Comparison of ENCODE assay signal across 8 cellular contexts in the genomic region with DNA sequence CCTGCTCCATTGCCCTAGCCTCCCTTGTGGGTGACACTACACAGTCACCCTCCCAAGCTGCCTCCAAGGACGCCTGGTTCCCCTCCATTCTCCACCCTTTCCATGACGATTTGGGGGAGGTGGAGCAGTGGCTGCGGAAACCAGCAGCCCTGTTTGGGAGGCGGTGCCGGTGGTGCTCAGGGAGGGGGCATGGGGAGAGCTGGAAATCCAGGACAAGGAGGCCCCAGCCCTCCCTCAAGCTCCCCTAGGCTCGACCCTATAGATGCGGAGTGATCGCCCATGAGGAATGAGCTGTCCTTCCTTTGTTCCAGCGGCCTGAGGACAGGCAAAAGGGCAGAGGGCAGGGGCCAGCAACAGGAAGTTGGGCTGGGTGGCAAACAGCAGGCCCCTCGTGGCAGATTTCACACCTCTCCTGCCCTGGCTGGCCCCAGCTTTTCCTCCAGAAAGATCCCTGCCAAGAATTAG. TPM values are rescaled to one million over a fixed set of nuclear protein-coding genes. Genes with fewer than 3 reads are reported as not detected.
DNase-seq lines count a peak whose midpoint lies in the region; ATAC-seq and TF ChIP-seq lines count a peak whose summit lies in the region.

No MANE protein-coding gene starts in this region.

- H3K27me3 Mint-ChIP-seq in Calu3 (ENCODE audit: unreplicated experiment): no peaks in the 10 kb centered on the region
- no peaks in the 10 kb centered on the region for H3K27me3 Mint-ChIP-seq in natural killer cell treated with Interleukin-12 subunit alpha and Interleukin-12 subunit beta and Interleukin-15 and Interleukin-18, amount 100 ng/mL, for 72 hours

- H3K79me2 ChIP-seq in SK-N-SH (ENCODE audit: insufficient read depth): no peaks in the 10 kb centered on the region

- TSS peak; percentile 50 for BruUV-seq in Calu3 (replicated peaks; lab: Mats Ljungman, UMichigan)

- no peak overlapping the region for H2AFZ ChIP-seq in SK-N-SH (ENCODE audit: low read depth)

- H3K9me2 ChIP-seq in SK-N-SH: no peaks in the 10 kb centered on the region

- H3K27me3 ChIP-seq in ectodermal cell (ENCODE audit: control insufficient read depth, insufficient read depth, low read length, poor library complexity, severe bottlenecking): no peaks in the 10 kb centered on the region
- peaks cover 0 to 3% (median 0%) of the 10 kb centered on the region in 3 donors for H3K27me3 ChIP-seq in psoas muscle (ENCODE audit: insufficient read depth in 3 of 3, low read length in 2 of 3)
- no peaks in the 10 kb centered on the region for H3K27me3 ChIP-seq in SK-N-SH (ENCODE audit: insufficient read depth)

- TF ChIP-seq RAD21 in SK-N-SH (IDR thresholded peaks at IDR 0.05; ENCODE audit: low read length): no peak

- H3K4me1 ChIP-seq in ectodermal cell (ENCODE audit: control insufficient read depth, insufficient read depth, low read length): no peaks in the 10 kb centered on the region
- no peaks in the 10 kb centered on the region for H3K4me1 ChIP-seq in psoas muscle
- peaks cover 0 to 2% of the 10 kb centered on the region in 2 experiments; a peak in 1 of 4 replicates for H3K4me1 ChIP-seq in SK-N-SH (ENCODE audit: control insufficient read depth in 1 of 2, insufficient read depth in 2 of 2, low read depth in 1 of 2, low read length in 1 of 2)

- POLR2A ChIA-PET in SK-N-SH (lab: Yijun Ruan, JAX): interaction anchor here (1.3 kb wide), 1 partner anchor 21 kb away, joined by 3 read pairs; no protein-coding TSS in a partner anchor

- H3F3A ChIP-seq in SK-N-SH (replicated peaks; ENCODE audit: insufficient read depth): peaks cover 19% of the 10 kb centered on the region

- H4K20me1 ChIP-seq in SK-N-SH (ENCODE audit: insufficient read depth): peaks cover 12% of the 10 kb centered on the region; the same call in 1 of the 2 replicates

- peaks cover 32% of the 10 kb centered on the region for H3K36me3 Mint-ChIP-seq in Calu3 (ENCODE audit: insufficient read depth, unreplicated experiment)
- peaks cover 6% of the 10 kb centered on the region for H3K36me3 Mint-ChIP-seq in natural killer cell treated with Interleukin-12 subunit alpha and Interleukin-12 subunit beta and Interleukin-15 and Interleukin-18, amount 100 ng/mL, for 72 hours

- WGBS in ectodermal cell, 2 experiments: 27 to 35% methylated on average over 8 to 10 of the region's 10 CpGs
- 49 to 76% (median 56%) methylated on average over 10 of the region's 10 CpGs for WGBS in psoas muscle, 3 donors
- 87% methylated on average over 10 of the region's 10 CpGs for WGBS in SK-N-SH (ENCODE audit: low lambda C conversion rate)

- no peak overlapping the region for H3K4me3 Mint-ChIP-seq in Calu3 (ENCODE audit: low read depth, unreplicated experiment)
- H3K4me3 Mint-ChIP-seq in natural killer cell treated with Interleukin-12 subunit alpha and Interleukin-12 subunit beta and Interleukin-15 and Interleukin-18, amount 100 ng/mL, for 72 hours: peak overlapping the region; percentile 64

- H3K4me2 ChIP-seq in SK-N-SH: no peak overlapping the region

- TF ChIP-seq CTCF in Calu3 (IDR thresholded peaks at IDR 0.05; ENCODE audit: unreplicated experiment): no peak
- TF ChIP-seq CTCF in psoas muscle (IDR thresholded peaks at IDR 0.05): no peak
- TF ChIP-seq CTCF in SK-N-SH (IDR thresholded peaks at IDR 0.05): no peak

- no peaks in the 10 kb centered on the region for H3K9me3 Mint-ChIP-seq in Calu3 (ENCODE audit: low read depth, unreplicated experiment)
- H3K9me3 Mint-ChIP-seq in natural killer cell treated with Interleukin-12 subunit alpha and Interleukin-12 subunit beta and Interleukin-15 and Interleukin-18, amount 100 ng/mL, for 72 hours: no peaks in the 10 kb centered on the region

- CTCF ChIA-PET in Calu3 (lab: Charles Lee): interaction anchor here (1.5 to 2.4 kb wide), 2 partner anchors 20 to 24 kb away, joined by 6 to 12 read pairs; no protein-coding TSS in a partner anchor
- CTCF ChIA-PET in SK-N-SH (lab: Yijun Ruan, JAX): interaction anchor here (0.6 to 11.8 kb wide), 7 partner anchors 11 to 818 kb away, joined by 3 to 271 read pairs (median 21); a partner anchor contains a TSS

- H3K9me3 ChIP-seq in KOPT-K1 (ENCODE audit: insufficient read depth, low read length, poor library complexity, severe bottlenecking) (no peaks in the 10 kb centered on the region), ectodermal cell (ENCODE audit: control insufficient read depth, low read length) (no peaks in the 10 kb centered on the region), psoas muscle (no peaks in the 10 kb centered on the region), SK-N-SH (no peaks in the 10 kb centered on the region)

- no peak for ATAC-seq in natural killer cell treated with Interleukin-12 subunit alpha and Interleukin-12 subunit beta and Interleukin-15 and Interleukin-18, amount 100 ng/mL, for 72 hours
- no peak for ATAC-seq in psoas muscle

- no peak for DNase-seq in Calu3
- DNase-seq in natural killer cell treated with Interleukin-12 subunit alpha and Interleukin-12 subunit beta and Interleukin-15 and Interleukin-18, amount 100 ng/mL, for 72 hours (ENCODE audit: low spot score): no peak
- no peak for DNase-seq in psoas muscle
- DNase-seq in HuH-7 (ENCODE audit: low spot score): no peak
- DNase-seq in epidermal melanocyte (ENCODE audit: insufficient read length, low spot score): no peak
- DNase-seq in SK-N-SH: no peak

- no peak overlapping the region for H3K9ac ChIP-seq in SK-N-SH

- H3K27ac ChIP-seq in KOPT-K1 (ENCODE audit: low read depth, low read length, poor library complexity, severe bottlenecking): peak overlapping the region; percentile 61
- peak overlapping the region; percentile 76 for H3K27ac ChIP-seq in ectodermal cell (ENCODE audit: insufficient read depth, low read depth, low read length, poor library complexity, severe bottlenecking)
- no peak overlapping the region for H3K27ac ChIP-seq in psoas muscle
- H3K27ac ChIP-seq in SK-N-SH (ENCODE audit: low read depth in 2 of 2, low read length in 1 of 2): no peak overlapping the region

- no peak overlapping the region for H3K27ac Mint-ChIP-seq in Calu3 (ENCODE audit: unreplicated experiment)
- peak overlapping the region; percentile 64 to 79 for H3K27ac Mint-ChIP-seq in natural killer cell treated with Interleukin-12 subunit alpha and Interleukin-12 subunit beta and Interleukin-15 and Interleukin-18, amount 100 ng/mL, for 72 hours

- peaks cover 69% of the 10 kb centered on the region for H3K36me3 ChIP-seq in KOPT-K1 (ENCODE audit: insufficient read depth, low read length)
- H3K36me3 ChIP-seq in ectodermal cell (ENCODE audit: control insufficient read depth, insufficient read depth, low read length): peaks cover 14% of the 10 kb centered on the region
- peaks cover 0 to 52% of the 10 kb centered on the region in 2 donors for H3K36me3 ChIP-seq in psoas muscle (ENCODE audit: insufficient read depth in 1 of 2, low read depth in 1 of 2)
- H3K36me3 ChIP-seq in SK-N-SH (replicated peaks in 1 of 2; ENCODE audit: control insufficient read depth in 1 of 2, insufficient read depth in 2 of 2, low read length in 1 of 2): peaks cover 12 to 56% of the 10 kb centered on the region in 2 experiments

- no peaks in the 10 kb centered on the region for H3K4me1 Mint-ChIP-seq in Calu3 (ENCODE audit: low read depth, unreplicated experiment)
- peaks cover 13 to 14% of the 10 kb centered on the region in 2 donors for H3K4me1 Mint-ChIP-seq in natural killer cell treated with Interleukin-12 subunit alpha and Interleukin-12 subunit beta and Interleukin-15 and Interleukin-18, amount 100 ng/mL, for 72 hours (ENCODE audit: low read depth in 2 of 2)

- TF ChIP-seq EP300 in SK-N-SH (IDR thresholded peaks at IDR 0.05; ENCODE audit: borderline replicate concordance in 1 of 2, low read depth in 1 of 2, low read length in 1 of 2): no peak

- H3K4me3 ChIP-seq in ectodermal cell (ENCODE audit: insufficient read depth, low read depth, low read length): no peak overlapping the region
- no peak overlapping the region for H3K4me3 ChIP-seq in psoas muscle
- H3K4me3 ChIP-seq in SK-N-SH (ENCODE audit: low read depth in 2 of 2, low read length in 1 of 2): no peak overlapping the region

- intact Hi-C loops in Calu3 (cut with micrococcal nuclease; ENCODE audit: unreplicated experiment): loop anchor here (5.0 kb wide), 1 partner anchor 186 kb away; a partner anchor contains a TSS
- intact Hi-C loops in psoas muscle (cut with DNase I): no loop called here

RNA-seq across cellular contexts. Expression of a gene that starts 3.6 kb away (rescaled TPM):
- total RNA-seq in Calu3 (2022): 0.80 and 1.6 TPM in 2 replicates
- 5.0 TPM for polyA plus RNA-seq in ectodermal cell (2013, experiment 1 of 4)
- 7.5 TPM for polyA plus RNA-seq in ectodermal cell (2013, experiment 2 of 4)
- polyA plus RNA-seq in ectodermal cell (2013, experiment 3 of 4): 5.1 TPM
- polyA plus RNA-seq in ectodermal cell (2013, experiment 4 of 4): 7.4 TPM
- total RNA-seq in natural killer cell treated with Interleukin-12 subunit alpha and Interleukin-12 subunit beta and Interleukin-15 and Interleukin-18, amount 100 ng/mL, for 72 hours: 1 to 10 TPM; 4.8 to 5.4 TPM
- total RNA-seq in psoas muscle: 1 to 10 TPM; 2.9 to 4.4 (median 3.6) TPM
- polyA plus RNA-seq in psoas muscle: 1 to 10 TPM in 2 of 3 donors, under 1 TPM in 1; 0.97 to 1.9 (median 1.4) TPM
- polyA plus RNA-seq in SK-N-SH (2012; rRNA removed): 0.90 and 1.0 TPM in 2 replicates
- 0.45 and 0.56 TPM in 2 replicates for polyA plus RNA-seq in SK-N-SH (2012; cell fraction: cytosol; rRNA removed)
- polyA plus RNA-seq in SK-N-SH (2012; cell fraction: nucleus; rRNA removed): 3.0 and 3.2 TPM in 2 replicates

RNA-seq across cellular contexts. Expression of a gene that starts 13.2 kb away (rescaled TPM):
- total RNA-seq in Calu3 (2022) (132 and 139 TPM in 2 replicates), psoas muscle (100 to 1,000 TPM; 105 to 166 (median 115) TPM)
- 104 TPM for polyA plus RNA-seq in ectodermal cell (2013, experiment 1 of 4)
- polyA plus RNA-seq in ectodermal cell (2013, experiment 2 of 4): 95.2 TPM
- 79.9 TPM for polyA plus RNA-seq in ectodermal cell (2013, experiment 3 of 4)
- polyA plus RNA-seq in ectodermal cell (2013, experiment 4 of 4): 87.6 TPM
- total RNA-seq in natural killer cell treated with Interleukin-12 subunit alpha and Interleukin-12 subunit beta and Interleukin-15 and Interleukin-18, amount 100 ng/mL, for 72 hours: 100 to 1,000 TPM; 115 to 175 TPM
- polyA plus RNA-seq in psoas muscle (100 to 1,000 TPM; 168 to 203 (median 193) TPM), SK-N-SH (2012; rRNA removed) (192 and 229 TPM in 2 replicates)
- polyA plus RNA-seq in SK-N-SH (2012; cell fraction: cytosol; rRNA removed): 193 and 253 TPM in 2 replicates
- 502 and 579 TPM in 2 replicates for polyA plus RNA-seq in SK-N-SH (2012; cell fraction: nucleus; rRNA removed)

RNA-seq across cellular contexts. Expression of a gene that starts 22.0 kb away (rescaled TPM):
- 2.6 and 3.8 TPM in 2 replicates for total RNA-seq in Calu3 (2022)
- 9.0 TPM for polyA plus RNA-seq in ectodermal cell (2013, experiment 1 of 4)
- polyA plus RNA-seq in ectodermal cell (2013, experiment 2 of 4): 14.4 TPM
- 10.2 TPM for polyA plus RNA-seq in ectodermal cell (2013, experiment 3 of 4)
- 9.5 TPM for polyA plus RNA-seq in ectodermal cell (2013, experiment 4 of 4)
- 100 to 1,000 TPM; 155 to 276 TPM for total RNA-seq in natural killer cell treated with Interleukin-12 subunit alpha and Interleukin-12 subunit beta and Interleukin-15 and Interleukin-18, amount 100 ng/mL, for 72 hours
- 1 to 10 TPM; 5.1 to 8.0 (median 6.4) TPM for total RNA-seq in psoas muscle
- 1 to 10 TPM; 5.8 to 7.6 (median 6.8) TPM for polyA plus RNA-seq in psoas muscle
- 1.6 and 2.2 TPM in 2 replicates for polyA plus RNA-seq in SK-N-SH (2012; rRNA removed)
- polyA plus RNA-seq in SK-N-SH (2012; cell fraction: cytosol; rRNA removed): 0.45 and 0.94 TPM in 2 replicates
- polyA plus RNA-seq in SK-N-SH (2012; cell fraction: nucleus; rRNA removed): 15.6 and 25.4 TPM in 2 replicates

RNA-seq across cellular contexts. Expression of a gene that starts 23.6 kb away (rescaled TPM):
- total RNA-seq in Calu3 (2022) (76.0 and 77.7 TPM in 2 replicates), psoas muscle (10 to 100 TPM; 29.8 to 50.1 (median 40.0) TPM)
- 85.2 TPM for polyA plus RNA-seq in ectodermal cell (2013, experiment 1 of 4)
- 86.5 TPM for polyA plus RNA-seq in ectodermal cell (2013, experiment 2 of 4)
- 61.4 TPM for polyA plus RNA-seq in ectodermal cell (2013, experiment 3 of 4)
- 68.1 TPM for polyA plus RNA-seq in ectodermal cell (2013, experiment 4 of 4)
- 100 to 1,000 TPM; 105 to 131 TPM for total RNA-seq in natural killer cell treated with Interleukin-12 subunit alpha and Interleukin-12 subunit beta and Interleukin-15 and Interleukin-18, amount 100 ng/mL, for 72 hours
- polyA plus RNA-seq in psoas muscle (10 to 100 TPM; 15.1 to 46.5 (median 25.8) TPM), SK-N-SH (2012; rRNA removed) (4.7 and 9.5 TPM in 2 replicates)
- 5.9 and 8.1 TPM in 2 replicates for polyA plus RNA-seq in SK-N-SH (2012; cell fraction: cytosol; rRNA removed)
- 27.0 and 39.1 TPM in 2 replicates for polyA plus RNA-seq in SK-N-SH (2012; cell fraction: nucleus; rRNA removed)

RNA-seq across cellular contexts. Expression of a gene that starts 24.5 kb away (rescaled TPM):
- total RNA-seq in Calu3 (2022) (9.4 and 9.9 TPM in 2 replicates), psoas muscle (1 to 10 TPM; 3.2 to 7.8 (median 6.8) TPM)
- polyA plus RNA-seq in ectodermal cell (2013, experiment 1 of 4): 9.8 TPM
- polyA plus RNA-seq in ectodermal cell (2013, experiment 2 of 4): 7.9 TPM
- 6.5 TPM for polyA plus RNA-seq in ectodermal cell (2013, experiment 3 of 4)
- 6.7 TPM for polyA plus RNA-seq in ectodermal cell (2013, experiment 4 of 4)
- 1 to 10 TPM; 2.4 to 6.9 TPM for total RNA-seq in natural killer cell treated with Interleukin-12 subunit alpha and Interleukin-12 subunit beta and Interleukin-15 and Interleukin-18, amount 100 ng/mL, for 72 hours
- polyA plus RNA-seq in psoas muscle (1 to 10 TPM; 2.2 to 6.7 (median 5.2) TPM), SK-N-SH (2012; rRNA removed) (9.4 and 10.9 TPM in 2 replicates)
- polyA plus RNA-seq in SK-N-SH (2012; cell fraction: cytosol; rRNA removed): 4.6 and 6.8 TPM in 2 replicates
- 7.8 and 9.4 TPM in 2 replicates for polyA plus RNA-seq in SK-N-SH (2012; cell fraction: nucleus; rRNA removed)

Comparison
In these comparisons a context has a peak if more than half of its experiments do, and no peak if none do; other contexts are left out.
1. H3K27ac ChIP-seq: peak in KOPT-K1 (single experiment) and ectodermal cell (single experiment); none in psoas muscle (single experiment) and SK-N-SH (0 of 2).
2. RNA of a gene that starts 22.0 kb away (total RNA-seq): 155 to 276 TPM in natural killer cell treated with Interleukin-12 subunit alpha and Interleukin-12 subunit beta and Interleukin-15 and Interleukin-18, amount 100 ng/mL, for 72 hours; 5.1 to 8.0 TPM in psoas muscle and 2.6 to 3.8 TPM in Calu3; every median in the first group is over 10 times any median in the second.